8 cellular contexts compared by ENCODE assay signal in the genomic region with DNA sequence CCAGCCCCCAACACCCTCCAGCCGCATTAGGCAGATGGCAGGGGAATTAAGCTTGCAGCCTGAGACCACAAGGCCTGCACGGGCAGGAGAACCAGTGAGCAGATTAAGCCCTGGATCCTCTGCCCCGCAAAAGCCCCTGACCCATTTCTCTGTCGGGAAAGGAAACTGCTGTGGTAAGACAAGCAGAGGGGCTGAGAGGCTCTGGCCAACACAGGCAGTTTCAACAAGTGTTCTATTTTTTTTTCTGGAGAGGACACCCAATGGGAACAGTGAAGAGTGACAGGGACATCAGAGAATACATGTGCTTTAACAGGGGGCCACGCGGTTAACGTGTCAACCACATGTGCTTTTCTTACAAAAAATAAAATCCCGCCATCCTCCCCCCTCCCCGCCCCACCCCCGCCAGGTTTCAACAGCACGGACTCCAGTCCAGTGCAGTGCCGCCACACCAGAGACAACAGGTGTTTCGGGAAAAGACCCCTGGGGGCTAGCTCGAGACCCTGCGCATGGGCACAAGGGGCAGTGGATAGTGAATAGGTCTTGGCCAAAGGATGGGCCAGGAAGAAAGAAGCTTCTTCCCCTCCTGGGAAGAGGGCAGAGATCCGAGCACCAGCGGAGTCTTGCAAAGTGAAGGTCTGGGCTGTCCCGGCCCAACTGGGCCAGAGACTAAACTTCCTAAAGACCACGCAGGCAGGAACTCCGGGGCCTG. TPM values are rescaled to one million over a fixed set of nuclear protein-coding genes. Genes with fewer than 3 reads are reported as not detected.
DNase-seq lines count a peak whose midpoint lies in the region; ATAC-seq and TF ChIP-seq lines count a peak whose summit lies in the region.

No MANE protein-coding gene starts in this region.

- peak overlapping the region; percentile 88 for H3K4me3 Mint-ChIP-seq in T-helper 2 cell treated with Interferon-gamma antibody and Interleukin-4, amounts not matched to agents 5 μg/mL and 100 μg/mL, for 36 hours
- peak overlapping the region; percentile 81 for H3K4me3 Mint-ChIP-seq in chondrocyte (ENCODE audit: unreplicated experiment)

- peaks cover 41% of the 10 kb centered on the region for H3K4me1 Mint-ChIP-seq in T-helper 2 cell treated with Interferon-gamma antibody and Interleukin-4, amounts not matched to agents 5 μg/mL and 100 μg/mL, for 36 hours (ENCODE audit: low read depth)
- H3K4me1 Mint-ChIP-seq in chondrocyte (ENCODE audit: low read depth): peaks cover 17% of the 10 kb centered on the region

- H3K27ac Mint-ChIP-seq in T-helper 2 cell treated with Interferon-gamma antibody and Interleukin-4, amounts not matched to agents 5 μg/mL and 100 μg/mL, for 36 hours: peak overlapping the region; percentile 91
- H3K27ac Mint-ChIP-seq in chondrocyte (ENCODE audit: unreplicated experiment): no peak overlapping the region

- peak; percentile 47 for DNase-seq in T-helper 2 cell treated with Interferon-gamma antibody and Interleukin-4, amounts not matched to agents 5 μg/mL and 100 μg/mL, for 36 hours (ENCODE audit: low spot score)
- DNase-seq in chondrocyte (ENCODE audit: low spot score) (no peak), lower leg skin (ENCODE audit: low spot score in 2 of 2) (no peak), hippocampal formation (lab: John Stamatoyannopoulos, UW) (no peak)
- peak; percentile 24 to 29 for DNase-seq in stimulated activated CD8-positive, alpha-beta memory T cell treated with anti-CD3 and anti-CD28 coated beads, Interleukin-2, amount 100 ng/mL, for 1 hour (ENCODE audit: low read depth in 2 of 2)

- ATAC-seq in GM18505 (IDR thresholded peaks at IDR 0.05; ENCODE audit: unreplicated experiment): peak; percentile 2
- peak; percentile 21 for ATAC-seq in HG03342 (IDR thresholded peaks at IDR 0.05; ENCODE audit: unreplicated experiment)

- TF ChIP-seq CTCF in 22Rv1 (IDR thresholded peaks at IDR 0.05): no peak
- TF ChIP-seq CTCF in chondrocyte (IDR thresholded peaks at IDR 0.05): peak; percentile 6
- no peak for TF ChIP-seq CTCF in lower leg skin (IDR thresholded peaks at IDR 0.05)

- peaks cover 24% of the 10 kb centered on the region for H3K36me3 Mint-ChIP-seq in T-helper 2 cell treated with Interferon-gamma antibody and Interleukin-4, amounts not matched to agents 5 μg/mL and 100 μg/mL, for 36 hours (ENCODE audit: low read depth)
- no peaks in the 10 kb centered on the region for H3K36me3 Mint-ChIP-seq in chondrocyte (ENCODE audit: low read depth)

- TF ChIP-seq POLR2A in GM18505 (IDR thresholded peaks at IDR 0.05; ENCODE audit: borderline replicate concordance, extremely low read depth, insufficient read depth, insufficient read length) (peak; percentile 6), lower leg skin (IDR thresholded peaks at IDR 0.05) (no peak)

- H3K9me3 Mint-ChIP-seq in T-helper 2 cell treated with Interferon-gamma antibody and Interleukin-4, amounts not matched to agents 5 μg/mL and 100 μg/mL, for 36 hours: peaks cover 6% of the 10 kb centered on the region
- H3K9me3 Mint-ChIP-seq in chondrocyte (ENCODE audit: low read depth): no peaks in the 10 kb centered on the region

- intact Hi-C loops in lower leg skin (cut with DNase I; ENCODE audit: low total_unique reads): no loop called here

- 4 to 5% methylated on average over 20 of the region's 20 CpGs for WGBS in lower leg skin, 2 donors

- peak overlapping the region; percentile 97 for H3K4me3 ChIP-seq in lower leg skin (ENCODE audit: low read depth, poor library complexity, severe bottlenecking)

- peaks cover 13% of the 10 kb centered on the region for H3K27me3 Mint-ChIP-seq in T-helper 2 cell treated with Interferon-gamma antibody and Interleukin-4, amounts not matched to agents 5 μg/mL and 100 μg/mL, for 36 hours (ENCODE audit: low read depth)
- peaks cover 7% of the 10 kb centered on the region for H3K27me3 Mint-ChIP-seq in chondrocyte (ENCODE audit: low read depth)

- peak overlapping the region; percentile 69 for H3K27ac ChIP-seq in 22Rv1

RNA-seq across cellular contexts. Expression of a gene that starts 0.8 kb away (rescaled TPM):
- total RNA-seq in chondrocyte (28.1 to 32.3 TPM (median 31.6 TPM) in 3 replicates), lower leg skin (10 to 100 TPM; 35.0 to 57.0 (median 51.3) TPM)

RNA-seq across cellular contexts. Expression of a gene that starts 32.5 kb away (rescaled TPM):
- total RNA-seq in chondrocyte (not detected in 3 replicates), lower leg skin (1 to 10 TPM in 3 of 4 donors, under 1 TPM in 1; 0.38 to 8.2 (median 3.0) TPM)

RNA-seq across cellular contexts. Expression of a gene that starts 51.6 kb away (rescaled TPM):
- total RNA-seq in chondrocyte (not detected in 3 replicates), lower leg skin (1 to 10 TPM in 1 of 4 donors, under 1 TPM in 2, not detected in 1; 0.44 to 1.6 (median 0.72) TPM)

Comparison
In these comparisons a context has a peak if more than half of its experiments do, and no peak if none do; other contexts are left out.
1. DNase-seq: peak in T-helper 2 cell treated with Interferon-gamma antibody and Interleukin-4, amounts not matched to agents 5 μg/mL and 100 μg/mL, for 36 hours (single experiment) and stimulated activated CD8-positive, alpha-beta memory T cell treated with anti-CD3 and anti-CD28 coated beads, Interleukin-2, amount 100 ng/mL, for 1 hour (2 of 2); none in chondrocyte (single experiment), lower leg skin (0 of 2) and hippocampal formation (0 of 2).